ENCODE assay signal across 14 cellular contexts in genomic region chr6:34130870-34131269, GRCh38. TPM values are rescaled to one million over a fixed set of nuclear protein-coding genes. Genes with fewer than 3 reads are reported as not detected.
"Had no signal": no experiment of that assay in that cellular context is flagged by ENCODE, and none has a peak within 500 bp of the region (broad histone marks: within the 10 kb centered on the region; RNA-seq: fewer than 3 reads in every experiment).

No MANE protein-coding gene starts in this region.

- ATAC-seq: activated CD4-positive, alpha-beta T cell treated with anti-CD3 and anti-CD28 coated beads for 36 hours; left colon; stimulated activated naive CD8-positive, alpha-beta T cell treated with anti-CD3 and anti-CD28 coated beads, Interleukin-15, amount 100 ng/mL, for 72 hours had no signal

- FAIRE-seq: colon had no signal

- DNase-seq: activated CD4-positive, alpha-beta T cell treated with anti-CD3 and anti-CD28 coated beads for 36 hours; activated naive CD4-positive, alpha-beta T cell treated with anti-CD3 and anti-CD28 coated beads for 36 hours; hippocampal formation; immature natural killer cell; left colon; naive B cell; retina; stimulated activated CD4-positive, alpha-beta T cell treated with anti-CD3 and anti-CD28 coated beads, Interleukin-15, amount 100 ng/mL, for 24 hours; stimulated activated CD4-positive, alpha-beta T cell treated with anti-CD3 and anti-CD28 coated beads, Interleukin-4, amount 100 ng/mL, for 4 hours; stimulated activated naive CD8-positive, alpha-beta T cell treated with anti-CD3 and anti-CD28 coated beads, Interleukin-15, amount 100 ng/mL, for 72 hours; testis had no signal

- H3K4me3 ChIP-seq: lung, testis had no signal

- H3K27ac ChIP-seq: testis had no signal

- H3K4me1 Mint-ChIP-seq: immature natural killer cell had no signal

- H3K4me3 Mint-ChIP-seq: activated CD4-positive, alpha-beta T cell treated with anti-CD3 and anti-CD28 coated beads for 36 hours; activated naive CD4-positive, alpha-beta T cell treated with anti-CD3 and anti-CD28 coated beads for 36 hours; immature natural killer cell; naive B cell; stimulated activated naive CD8-positive, alpha-beta T cell treated with anti-CD3 and anti-CD28 coated beads, Interleukin-15, amount 100 ng/mL, for 72 hours had no signal

- H3K4me1 ChIP-seq: testis had no signal

- H3K27ac Mint-ChIP-seq: activated CD4-positive, alpha-beta T cell treated with anti-CD3 and anti-CD28 coated beads for 36 hours; activated naive CD4-positive, alpha-beta T cell treated with anti-CD3 and anti-CD28 coated beads for 36 hours; immature natural killer cell; naive B cell; stimulated activated naive CD8-positive, alpha-beta T cell treated with anti-CD3 and anti-CD28 coated beads, Interleukin-15, amount 100 ng/mL, for 72 hours had no signal

- H3K27me3 ChIP-seq: testis had no signal

- H3K9me3 ChIP-seq: testis had no signal

- H3K9me3 Mint-ChIP-seq: activated naive CD4-positive, alpha-beta T cell treated with anti-CD3 and anti-CD28 coated beads for 36 hours; immature natural killer cell; stimulated activated naive CD8-positive, alpha-beta T cell treated with anti-CD3 and anti-CD28 coated beads, Interleukin-15, amount 100 ng/mL, for 72 hours had no signal

RNA-seq across cellular contexts. Expression of gene GRM4, which starts 15.0 kb away (rescaled TPM):
- total RNA-seq: cardiac septum, left colon had no signal
- polyA plus RNA-seq: immature natural killer cell had no signal
